11 cellular contexts compared by ENCODE assay signal in the genomic region with DNA sequence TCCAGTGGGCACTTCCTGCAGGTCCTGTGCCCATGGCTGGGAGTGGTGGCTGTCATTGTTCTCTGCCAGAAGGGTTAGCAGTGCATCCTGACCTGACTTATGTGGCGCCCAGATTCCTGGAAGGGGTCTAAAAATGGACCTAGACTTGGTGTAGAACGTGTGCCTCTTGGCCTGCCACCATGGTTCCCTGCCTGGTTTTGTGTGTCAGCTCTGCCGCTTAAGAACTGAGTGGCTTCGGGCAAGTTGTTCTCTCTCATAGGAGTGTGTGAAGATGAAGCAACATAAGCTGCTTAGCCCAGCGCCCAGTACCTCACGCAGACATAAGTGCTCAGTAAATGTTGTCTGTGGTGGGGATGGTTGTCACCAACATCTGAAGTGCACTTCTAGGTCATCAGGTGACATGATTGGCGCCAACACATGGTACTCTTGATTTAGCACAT. TPM values are rescaled to one million over a fixed set of nuclear protein-coding genes. Genes with fewer than 3 reads are reported as not detected.
A peak's percentile ranks its signal among the peaks of the same experiment; 100 is the strongest.
DNase-seq lines count a peak whose midpoint lies in the region; FAIRE-seq and TF ChIP-seq lines count a peak whose summit lies in the region.
"Had no signal": no experiment of that assay in that cellular context is flagged by ENCODE, and none has a peak within 500 bp of the region (broad histone marks: within the 10 kb centered on the region; RNA-seq: fewer than 3 reads in every experiment).

No MANE protein-coding gene starts in this region.

- H3K4me1 Mint-ChIP-seq in HFFc6 (ENCODE audit: low read depth) = peaks cover 68% of the 10 kb centered on the region

- TF ChIP-seq CTCF in HFFc6 (IDR thresholded peaks at IDR 0.05) = no peak
- TF ChIP-seq CTCF in OCI-LY3 (IDR thresholded peaks at IDR 0.05; ENCODE audit: low read depth, low read length) = no peak
- TF ChIP-seq CTCF in esophagus squamous epithelium (IDR thresholded peaks at IDR 0.05) = no peak
- no peak for TF ChIP-seq CTCF in testis (IDR thresholded peaks at IDR 0.05)

- peaks cover 75% of the 10 kb centered on the region for H3K36me3 ChIP-seq in OCI-LY3 (replicated peaks; ENCODE audit: low read depth, low read length)
- H3K36me3 ChIP-seq in esophagus squamous epithelium = peaks cover 0 to 54% (median 0%) of the 10 kb centered on the region in 3 donors
- peaks cover 4 to 12% (median 11%) of the 10 kb centered on the region in 3 donors for H3K36me3 ChIP-seq in skeletal muscle tissue (ENCODE audit: control insufficient read depth in 3 of 3, insufficient read depth in 3 of 3, low read length in 3 of 3)
- H3K36me3 ChIP-seq in small intestine (ENCODE audit: control insufficient read depth in 2 of 2, insufficient read depth in 2 of 2, low read length in 2 of 2) = peaks cover 0 to 8% of the 10 kb centered on the region in 2 donors
- no peaks in the 10 kb centered on the region for H3K36me3 ChIP-seq in testis (ENCODE audit: low read depth, missing control alignments)

- peak overlapping the region; percentile 82; the same call in 1 of the 2 replicates for H3K4me3 Mint-ChIP-seq in HFFc6

- intact Hi-C loops in esophagus squamous epithelium (cut with DNase I) = no loop called here
- intact Hi-C loops in testis (cut with DNase I; ENCODE audit: low total_unique reads) = no loop called here

- H3K27me3 Mint-ChIP-seq in HFFc6 (ENCODE audit: insufficient read depth) = no peaks in the 10 kb centered on the region; the same call in 1 of the 2 replicates
- H3K27me3 Mint-ChIP-seq: central memory CD8-positive, alpha-beta T cell had no signal

- no peak overlapping the region for H3K9ac ChIP-seq in OCI-LY3 (ENCODE audit: low read length)
- peak overlapping the region in 1 of 3 donors; percentile 34 for H3K9ac ChIP-seq in skeletal muscle tissue (ENCODE audit: low read depth in 1 of 3, low read length in 3 of 3)

- peaks cover 54% of the 10 kb centered on the region for H3K36me3 Mint-ChIP-seq in HFFc6 (ENCODE audit: low read depth)

- WGBS in esophagus squamous epithelium, 2 donors = 50 to 79% methylated on average over 2 of the region's 7 CpGs
- WGBS in small intestine, 3 donors = 94 to 96% (median 95%) methylated on average over 7 of the region's 7 CpGs
- WGBS in testis, 2 donors = 89 to 91% methylated on average over 7 of the region's 7 CpGs

- H3K27ac ChIP-seq in OCI-LY3 (ENCODE audit: low read length) (peak overlapping the region; percentile 83; the same call in 1 of the 2 replicates), esophagus squamous epithelium (peak overlapping the region; percentile 64 to 87 (median 84)), skeletal muscle tissue (ENCODE audit: low read depth, low read length) (peak overlapping the region; percentile 79), small intestine (ENCODE audit: low read depth in 1 of 2, low read length in 1 of 2) (no peak overlapping the region), testis (no peak overlapping the region)
- H3K27ac ChIP-seq: VCaP had no signal

- peaks cover 99% of the 10 kb centered on the region for H3K79me2 ChIP-seq in OCI-LY3 (ENCODE audit: low read length)

- H3K4me2 ChIP-seq in OCI-LY3 (ENCODE audit: low read length) = peak overlapping the region; percentile 83

- peak overlapping the region; percentile 36; the same call in 1 of the 2 replicates for H3K4me3 ChIP-seq in OCI-LY3 (ENCODE audit: low read length)
- no peak overlapping the region for H3K4me3 ChIP-seq in esophagus squamous epithelium
- peak overlapping the region in 2 of 3 donors; percentile 4 to 23 for H3K4me3 ChIP-seq in skeletal muscle tissue (ENCODE audit: low read length in 3 of 3)
- H3K4me3 ChIP-seq in small intestine (ENCODE audit: low read depth in 1 of 2, low read length in 2 of 2) = no peak overlapping the region
- H3K4me3 ChIP-seq in testis = no peak overlapping the region
- H3K4me3 ChIP-seq: skin epidermis had no signal

- DNase-seq in HFFc6 = no peak
- no peak for DNase-seq in esophagus squamous epithelium (lab: John Stamatoyannopoulos, UW)
- no peak for DNase-seq in small intestine
- no peak for DNase-seq in GM12892 (ENCODE audit: insufficient read length)
- no peak for DNase-seq in testis
- DNase-seq: NCI-H1105 treated with DMSO at 0.1 percent for 48 hours had no signal

- H3K9me3 Mint-ChIP-seq in HFFc6 = no peaks in the 10 kb centered on the region
- H3K9me3 Mint-ChIP-seq: central memory CD8-positive, alpha-beta T cell had no signal

- peaks cover 83% of the 10 kb centered on the region for H3K4me1 ChIP-seq in OCI-LY3 (ENCODE audit: low read length)
- peaks cover 21 to 87% (median 28%) of the 10 kb centered on the region in 3 donors for H3K4me1 ChIP-seq in esophagus squamous epithelium
- H3K4me1 ChIP-seq in skeletal muscle tissue (ENCODE audit: control insufficient read depth in 3 of 3, insufficient read depth in 3 of 3, low read length in 3 of 3) = peaks cover 30 to 41% (median 39%) of the 10 kb centered on the region in 3 donors
- no peaks in the 10 kb centered on the region for H3K4me1 ChIP-seq in small intestine (ENCODE audit: control insufficient read depth in 2 of 2, insufficient read depth in 1 of 2, low read depth in 1 of 2, low read length in 1 of 2)
- H3K4me1 ChIP-seq in testis = peaks cover 7% of the 10 kb centered on the region

- no peaks in the 10 kb centered on the region for H3K27me3 ChIP-seq in OCI-LY3 (ENCODE audit: low read depth, low read length)
- no peaks in the 10 kb centered on the region for H3K27me3 ChIP-seq in esophagus squamous epithelium
- no peaks in the 10 kb centered on the region for H3K27me3 ChIP-seq in skeletal muscle tissue (ENCODE audit: control insufficient read depth in 3 of 3, insufficient read depth in 3 of 3, low read length in 3 of 3)
- H3K27me3 ChIP-seq in small intestine (ENCODE audit: control insufficient read depth in 2 of 2, insufficient read depth in 2 of 2, low read length in 2 of 2) = no peaks in the 10 kb centered on the region
- no peaks in the 10 kb centered on the region for H3K27me3 ChIP-seq in testis

- TF ChIP-seq POLR2A in esophagus squamous epithelium (IDR thresholded peaks at IDR 0.05) = no peak
- no peak for TF ChIP-seq POLR2A in GM12892 (IDR thresholded peaks at IDR 0.05; ENCODE audit: low read depth, low read length)
- no peak for TF ChIP-seq POLR2A in testis (IDR thresholded peaks at IDR 0.05)

- peak overlapping the region; percentile 98 for H3K27ac Mint-ChIP-seq in HFFc6

- FAIRE-seq in small intestine (lab: Jason Lieb, UNC) (no peak), GM12892 (lab: Jason Lieb, UNC) (no peak)

- H3K9me3 ChIP-seq in OCI-LY3 (ENCODE audit: insufficient read depth, low read length) = no peaks in the 10 kb centered on the region
- no peaks in the 10 kb centered on the region for H3K9me3 ChIP-seq in esophagus squamous epithelium
- H3K9me3 ChIP-seq in skeletal muscle tissue (ENCODE audit: control insufficient read depth in 3 of 3, low read length in 3 of 3) = no peaks in the 10 kb centered on the region
- no peaks in the 10 kb centered on the region for H3K9me3 ChIP-seq in small intestine (ENCODE audit: control insufficient read depth, low read depth)
- H3K9me3 ChIP-seq in testis = no peaks in the 10 kb centered on the region

- no peak overlapping the region for H2AFZ ChIP-seq in OCI-LY3 (ENCODE audit: low read depth, low read length)

- H4K20me1 ChIP-seq in OCI-LY3 (ENCODE audit: insufficient read depth, low read length) = peaks cover 88% of the 10 kb centered on the region

RNA-seq across cellular contexts. Expression of a gene that starts 52.1 kb away (rescaled TPM):
- total RNA-seq in HFFc6 (2021; fragmentation: NEBNext Ultra II Directional; extraction: Animal tissue kit (Norgen Biotek cat#: 25700)) = 10 to 100 TPM; 37.8 to 46.5 (median 45.2) TPM
- 10 to 100 TPM; 23.6 to 30.6 (median 29.0) TPM for total RNA-seq in esophagus squamous epithelium
- total RNA-seq in skeletal muscle tissue = 8.4 TPM
- polyA plus RNA-seq in small intestine = 10 to 100 TPM in 1 of 3 donors, 1 to 10 TPM in 2; 6.5 to 16.6 (median 8.6) TPM
- polyA plus RNA-seq in GM12892 (2012; ENCODE audit: missing spikeins) = 36.9 TPM
- 10 to 100 TPM; 42.0 to 44.3 TPM for total RNA-seq in testis
- polyA plus RNA-seq in testis (ENCODE audit: insufficient read depth, low read depth, low replicate concordance) = 44.0 TPM

Comparison
In these comparisons a context has a peak if more than half of its experiments do, and no peak if none do; other contexts are left out.
1. H3K27ac ChIP-seq: peak in OCI-LY3 (single experiment), esophagus squamous epithelium (4 of 4) and skeletal muscle tissue (single experiment); none in small intestine (0 of 2) and testis (0 of 2).
2. H3K4me3 ChIP-seq: peak in OCI-LY3 (single experiment) and skeletal muscle tissue (2 of 3); none in esophagus squamous epithelium (0 of 4), small intestine (0 of 2) and testis (0 of 2).